In genomic region chr3:101779047-101779807, GRCh38 we compare ENCODE assay signal across 8 cellular contexts. TPM values are rescaled to one million over a fixed set of nuclear protein-coding genes. Genes with fewer than 3 reads are reported as not detected.
DNase-seq lines count a peak whose midpoint lies in the region; ATAC-seq and TF ChIP-seq lines count a peak whose summit lies in the region.

TSS of gene NXPE3 (plus strand) at chr3:101779211. CDS start at chr3:101785597, 6,386 bp downstream.

- H3K9me3 ChIP-seq in iPS-15b (ENCODE audit: control insufficient read depth, insufficient read depth, low read length) (no peaks in the 10 kb centered on the region), skeletal muscle satellite cell (replicated peaks; ENCODE audit: low read length) (no peaks in the 10 kb centered on the region)

- peaks cover 11% of the 10 kb centered on the region for H3K36me3 ChIP-seq in brain microvascular endothelial cell (replicated peaks)
- no peaks in the 10 kb centered on the region for H3K36me3 ChIP-seq in iPS-15b (ENCODE audit: control insufficient read depth, insufficient read depth, low read length)
- H3K36me3 ChIP-seq in skeletal muscle satellite cell (ENCODE audit: insufficient read depth, low read length), result peaks cover 11% of the 10 kb centered on the region

- peaks cover 21% of the 10 kb centered on the region for H3K4me1 ChIP-seq in iPS-15b (ENCODE audit: control insufficient read depth, insufficient read depth, low read length)
- H3K4me1 ChIP-seq in skeletal muscle satellite cell (ENCODE audit: control insufficient read depth, insufficient read depth, low read length), result peaks cover 29% of the 10 kb centered on the region

- H3K4me3 ChIP-seq in brain microvascular endothelial cell (ENCODE audit: low read depth, low read length), result peak within 1 kb of the TSS; percentile 93
- H3K4me3 ChIP-seq in iPS-15b (ENCODE audit: low read depth, low read length), result peak within 1 kb of the TSS; percentile 91
- H3K4me3 ChIP-seq in skeletal muscle satellite cell (ENCODE audit: low read length), result peak within 1 kb of the TSS; percentile 97

- ATAC-seq in HG03064 (IDR thresholded peaks at IDR 0.05; ENCODE audit: low read depth, unreplicated experiment), result peak; percentile 90

- H3K9ac ChIP-seq in iPS-15b (ENCODE audit: low read depth, low read length), result peak within 1 kb of the TSS; percentile 58
- peak within 1 kb of the TSS; percentile 84 for H3K9ac ChIP-seq in skeletal muscle satellite cell (ENCODE audit: low read depth, low read length)

- TF ChIP-seq CTCF in brain microvascular endothelial cell (IDR thresholded peaks at IDR 0.05; ENCODE audit: low read depth, low read length, missing control alignments), result no peak

- peak within 1 kb of the TSS; percentile 34 for H3K27ac ChIP-seq in brain microvascular endothelial cell

- H3K4me2 ChIP-seq in skeletal muscle satellite cell (ENCODE audit: low read length), result peak within 1 kb of the TSS; percentile 99

- in situ Hi-C loops in brain microvascular endothelial cell (cut with HindIII; ENCODE audit: low pct_ligation_motif_present, low sequenced_read_pairs), result no loop called here

- H3K27me3 ChIP-seq in brain microvascular endothelial cell (replicated peaks) (no peaks in the 10 kb centered on the region), iPS-15b (ENCODE audit: control insufficient read depth, insufficient read depth, low read length) (peaks cover 17% of the 10 kb centered on the region), skeletal muscle satellite cell (ENCODE audit: control insufficient read depth, insufficient read depth, low read length) (no peaks in the 10 kb centered on the region)

- TF ChIP-seq POLR2A in GM18526 (IDR thresholded peaks at IDR 0.05; ENCODE audit: extremely low read depth, insufficient read length), result peak; percentile 53

- peak; percentile 68 for DNase-seq in 8988T
- peak; percentile 83 for DNase-seq in NCI-H2107 (lab: John Stamatoyannopoulos, UW)
- peak; percentile 90 for DNase-seq in UCSD-AML1 (lab: John Stamatoyannopoulos, UW; ENCODE audit: unreplicated experiment)
- DNase-seq in brain microvascular endothelial cell, result peak; percentile 76

RNA-seq across cellular contexts. Expression of gene NXPE3, which starts in this region (rescaled TPM):
- total RNA-seq in skeletal muscle satellite cell (2012; rRNA removed), result 7.9 and 8.4 TPM in 2 replicates

Comparison
In these comparisons a context has a peak if more than half of its experiments do, and no peak if none do; other contexts are left out.
1. Peak in every context shown above with its lines: DNase-seq, ATAC-seq, H3K4me3 ChIP-seq and H3K27ac ChIP-seq.